In the genomic region with DNA sequence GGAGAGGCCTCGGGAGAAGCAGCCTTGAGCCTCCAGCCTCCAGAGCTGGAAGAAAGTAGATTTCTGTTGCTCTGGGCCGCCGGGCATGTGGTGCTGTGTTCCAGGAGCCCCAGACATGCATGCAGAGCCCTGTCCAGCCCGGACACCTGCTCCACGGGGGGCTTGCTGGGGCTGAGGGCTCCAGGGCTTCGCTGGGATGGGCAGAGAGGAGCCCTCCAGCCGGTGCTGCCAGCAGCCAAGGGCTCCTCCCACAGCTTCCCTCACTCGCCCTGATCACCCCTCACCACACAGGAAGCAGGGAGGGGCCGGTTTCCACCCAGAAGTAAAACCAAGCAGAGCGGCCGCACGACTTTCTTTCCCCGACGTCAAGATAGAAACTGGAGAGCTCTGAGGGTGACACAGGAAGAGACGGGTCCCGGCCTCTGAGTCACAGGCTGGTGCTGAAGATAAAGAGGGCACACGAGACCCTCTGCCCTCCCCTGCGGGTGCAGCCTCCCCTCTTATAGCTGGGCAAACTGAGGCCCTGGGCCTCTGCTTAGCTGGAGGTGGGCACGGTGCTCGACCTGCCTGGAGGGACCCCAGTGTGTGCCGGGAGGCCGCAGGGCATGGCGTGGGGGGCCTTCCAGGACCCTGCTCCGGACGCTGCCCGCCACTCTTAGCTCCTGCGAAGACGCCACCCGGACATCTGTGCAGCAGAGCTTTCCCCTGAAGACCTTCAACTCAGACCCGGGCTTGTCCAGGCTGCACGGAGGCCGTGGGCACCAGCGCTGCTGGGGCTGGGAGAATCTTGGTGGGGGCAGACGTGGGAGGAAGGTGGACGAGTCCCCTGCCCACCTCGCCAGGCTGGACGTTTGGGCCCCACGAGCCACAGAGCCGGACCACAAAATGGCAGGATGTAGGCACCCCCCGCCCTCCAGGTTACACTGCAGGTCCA, we compare ENCODE assay signal across 1 cellular context.
A peak's percentile ranks its signal among the peaks of the same experiment; 100 is the strongest.
TF ChIP-seq lines count a peak whose summit lies in the region.

No MANE protein-coding gene starts in this region.

TF ChIP-seq in GM12878, 131 proteins besides CTCF, POLR2A, EP300 and RAD21 (continued from another document):
- TF ChIP-seq, protein P1, sequence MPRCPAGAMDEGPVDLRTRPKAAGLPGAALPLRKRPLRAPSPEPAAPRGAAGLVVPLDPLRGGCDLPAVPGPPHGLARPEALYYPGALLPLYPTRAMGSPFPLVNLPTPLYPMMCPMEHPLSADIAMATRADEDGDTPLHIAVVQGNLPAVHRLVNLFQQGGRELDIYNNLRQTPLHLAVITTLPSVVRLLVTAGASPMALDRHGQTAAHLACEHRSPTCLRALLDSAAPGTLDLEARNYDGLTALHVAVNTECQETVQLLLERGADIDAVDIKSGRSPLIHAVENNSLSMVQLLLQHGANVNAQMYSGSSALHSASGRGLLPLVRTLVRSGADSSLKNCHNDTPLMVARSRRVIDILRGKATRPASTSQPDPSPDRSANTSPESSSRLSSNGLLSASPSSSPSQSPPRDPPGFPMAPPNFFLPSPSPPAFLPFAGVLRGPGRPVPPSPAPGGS (IDR thresholded peaks at IDR 0.05; ENCODE audit: borderline replicate concordance, insufficient read depth, low read depth, low read length, poor library complexity, severe bottlenecking): no peak
- TF ChIP-seq ZNF217 (IDR thresholded peaks at IDR 0.05) (peak; percentile 71; the same call in 1 of the 2 replicates), ZNF24 (IDR thresholded peaks at IDR 0.05) (no peak), SP1 (IDR thresholded peaks at IDR 0.05; ENCODE audit: low read depth, low read length) (peak; percentile 55), BACH1 (IDR thresholded peaks at IDR 0.05; ENCODE audit: borderline replicate concordance) (peak; percentile 69; the same call in 1 of the 2 replicates), CREM (IDR thresholded peaks at IDR 0.05; ENCODE audit: low read depth) (peak; percentile 83), TARDBP (IDR thresholded peaks at IDR 0.05; ENCODE audit: borderline replicate concordance) (0 out of 2 replicates have a peak, but pooled peaks have one; percentile 22), NFYA (IDR thresholded peaks at IDR 0.05; ENCODE audit: borderline replicate concordance, low read depth, low read length) (no peak), SUZ12 (IDR thresholded peaks at IDR 0.05; ENCODE audit: unreplicated experiment) (no peak), BCL11A (IDR thresholded peaks at IDR 0.05; ENCODE audit: low read depth, low read length) (peak; percentile 65; the same call in 1 of the 2 replicates)
- TF ChIP-seq, protein P2, sequence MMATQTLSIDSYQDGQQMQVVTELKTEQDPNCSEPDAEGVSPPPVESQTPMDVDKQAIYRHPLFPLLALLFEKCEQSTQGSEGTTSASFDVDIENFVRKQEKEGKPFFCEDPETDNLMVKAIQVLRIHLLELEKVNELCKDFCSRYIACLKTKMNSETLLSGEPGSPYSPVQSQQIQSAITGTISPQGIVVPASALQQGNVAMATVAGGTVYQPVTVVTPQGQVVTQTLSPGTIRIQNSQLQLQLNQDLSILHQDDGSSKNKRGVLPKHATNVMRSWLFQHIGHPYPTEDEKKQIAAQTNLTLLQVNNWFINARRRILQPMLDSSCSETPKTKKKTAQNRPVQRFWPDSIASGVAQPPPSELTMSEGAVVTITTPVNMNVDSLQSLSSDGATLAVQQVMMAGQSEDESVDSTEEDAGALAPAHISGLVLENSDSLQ (IDR thresholded peaks at IDR 0.05): peak; percentile 24; the same call in 1 of the 2 replicates
- TF ChIP-seq, protein P3, sequence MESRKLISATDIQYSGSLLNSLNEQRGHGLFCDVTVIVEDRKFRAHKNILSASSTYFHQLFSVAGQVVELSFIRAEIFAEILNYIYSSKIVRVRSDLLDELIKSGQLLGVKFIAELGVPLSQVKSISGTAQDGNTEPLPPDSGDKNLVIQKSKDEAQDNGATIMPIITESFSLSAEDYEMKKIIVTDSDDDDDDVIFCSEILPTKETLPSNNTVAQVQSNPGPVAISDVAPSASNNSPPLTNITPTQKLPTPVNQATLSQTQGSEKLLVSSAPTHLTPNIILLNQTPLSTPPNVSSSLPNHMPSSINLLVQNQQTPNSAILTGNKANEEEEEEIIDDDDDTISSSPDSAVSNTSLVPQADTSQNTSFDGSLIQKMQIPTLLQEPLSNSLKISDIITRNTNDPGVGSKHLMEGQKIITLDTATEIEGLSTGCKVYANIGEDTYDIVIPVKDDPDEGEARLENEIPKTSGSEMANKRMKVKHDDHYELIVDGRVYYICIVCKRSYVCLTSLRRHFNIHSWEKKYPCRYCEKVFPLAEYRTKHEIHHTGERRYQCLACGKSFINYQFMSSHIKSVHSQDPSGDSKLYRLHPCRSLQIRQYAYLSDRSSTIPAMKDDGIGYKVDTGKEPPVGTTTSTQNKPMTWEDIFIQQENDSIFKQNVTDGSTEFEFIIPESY (IDR thresholded peaks at IDR 0.05): no peak
